Comparison of ENCODE assay signal across 25 cellular contexts in genomic region chr16:55391760-55392375, GRCh38.
A peak's percentile ranks its signal among the peaks of the same experiment; 100 is the strongest.
DNase-seq lines count a peak whose midpoint lies in the region; ATAC-seq and TF ChIP-seq lines count a peak whose summit lies in the region.
"Had no signal": no experiment of that assay in that cellular context is flagged by ENCODE, and none has a peak within 500 bp of the region (broad histone marks: within the 10 kb centered on the region; RNA-seq: fewer than 3 reads in every experiment).

No MANE protein-coding gene starts in this region.

- H3K4me1 ChIP-seq in left ventricle myocardium inferior, result peaks cover 37% of the 10 kb centered on the region

- H3K4me2 ChIP-seq in neural cell (ENCODE audit: low read length), result no peak overlapping the region

- H3K27ac ChIP-seq in left ventricle myocardium inferior (replicated peaks) (peak overlapping the region; percentile 86), caudate nucleus (ENCODE audit: low read depth, low read length) (peak overlapping the region; percentile 65), neural cell (ENCODE audit: low read length) (peak overlapping the region; percentile 35)
- H3K27ac ChIP-seq: C4-2B, GM23248, SJCRH30 had no signal

- intact Hi-C loops in left ventricle myocardium inferior (cut with micrococcal nuclease), result no loop called here
- intact Hi-C loops in left ventricle myocardium superior (cut with micrococcal nuclease), result no loop called here
- intact Hi-C loops in posterior vena cava (cut with DNase I), result no loop called here

- no peak overlapping the region for H3K9ac ChIP-seq in neural cell (ENCODE audit: low read length)
- H3K9ac ChIP-seq: GM23248 had no signal

- no peaks in the 10 kb centered on the region for H3K36me3 ChIP-seq in left ventricle myocardium inferior
- no peaks in the 10 kb centered on the region for H3K36me3 ChIP-seq in neural cell (ENCODE audit: insufficient read depth, low read length)
- H3K36me3 ChIP-seq: MG63, SJCRH30 had no signal

- H3K4me3 ChIP-seq in left ventricle myocardium inferior, result no peak overlapping the region
- peak overlapping the region; percentile 47 for H3K4me3 ChIP-seq in neural cell (ENCODE audit: low read length)
- H3K4me3 ChIP-seq: GM23248, MG63, SJCRH30 had no signal

- no peaks in the 10 kb centered on the region for H3K9me3 ChIP-seq in left ventricle myocardium inferior (replicated peaks)
- no peaks in the 10 kb centered on the region for H3K9me3 ChIP-seq in neural cell (ENCODE audit: low read length)
- H3K9me3 ChIP-seq: MG63, SJCRH30 had no signal

- DNase-seq in left ventricle myocardium inferior (no peak), left ventricle myocardium superior (no peak), caudate nucleus (lab: John Stamatoyannopoulos, UW) (no peak), mucosa of gallbladder (ENCODE audit: low spot score) (no peak), posterior vena cava (ENCODE audit: low spot score) (no peak), GM13976 (ENCODE audit: low spot score) (no peak), HT-29 (ENCODE audit: low spot score) (no peak)
- DNase-seq: Calu3; CD8-positive, alpha-beta memory T cell; DMS153; GM23248; HCEC 1CT; Kasumi-1; MG63; NCI-H1092 treated with DMSO at 0.1 percent for 48 hours; NCI-H1436 treated with DMSO at 0.1 percent for 48 hours; NCI-H1930; NCI-H2227 treated with DMSO at 0.1 percent for 48 hours; NCI-H510A; NCI-H748 treated with DMSO at 0.1 percent for 48 hours; NK-92 treated with Interleukin-12 subunit alpha and Interleukin-12 subunit beta, amount 100 ng/mL, for 24 hours; SJCRH30 had no signal

- no peak for TF ChIP-seq EP300 in neural cell (conservative IDR thresholded peaks at IDR 0.05; ENCODE audit: poor library complexity, severe bottlenecking)

- no peaks in the 10 kb centered on the region for H3K79me2 ChIP-seq in neural cell (replicated peaks; ENCODE audit: insufficient read depth, low read length)

- no peaks in the 10 kb centered on the region for H3K27me3 ChIP-seq in left ventricle myocardium inferior (ENCODE audit: low read depth)
- H3K27me3 ChIP-seq in neural cell (ENCODE audit: insufficient read depth, low read depth, low read length), result no peaks in the 10 kb centered on the region
- H3K27me3 ChIP-seq: MG63, SJCRH30 had no signal

- H4K20me1 ChIP-seq in neural cell (ENCODE audit: insufficient read depth), result no peaks in the 10 kb centered on the region

- TF ChIP-seq RAD21 in neural cell (conservative IDR thresholded peaks at IDR 0.05), result no peak

- in situ Hi-C loops in GM13976 (cut with MboI; ENCODE audit: low sequenced_read_pairs, unreplicated experiment), result no loop called here

- ATAC-seq in left ventricle myocardium superior, result no peak
- ATAC-seq: Panc1 had no signal

- peaks cover 3% of the 10 kb centered on the region for H3F3A ChIP-seq in neural cell (ENCODE audit: insufficient read depth, low read length, poor library complexity, severe bottlenecking)

- no peaks in the 10 kb centered on the region for H3K9me2 ChIP-seq in neural cell (ENCODE audit: insufficient read depth, low read length)

- TF ChIP-seq CTCF in left ventricle myocardium inferior (IDR thresholded peaks at IDR 0.05; ENCODE audit: borderline replicate concordance), result no peak
- TF ChIP-seq CTCF in neural cell (IDR thresholded peaks at IDR 0.05; ENCODE audit: poor library complexity, severe bottlenecking), result no peak
- TF ChIP-seq CTCF in GM13976 (IDR thresholded peaks at IDR 0.05; ENCODE audit: borderline replicate concordance, control extremely low read depth, extremely low read depth, insufficient read depth, missing control alignments), result no peak

- no peak overlapping the region for H2AFZ ChIP-seq in neural cell (ENCODE audit: low read depth, low read length)
- H2AFZ ChIP-seq: GM23248 had no signal

TF ChIP-seq in neural cell, 6 proteins besides CTCF, POLR2A, EP300 and RAD21:
- no peak for TF ChIP-seq EZH2 (IDR thresholded peaks at IDR 0.05; ENCODE audit: borderline replicate concordance, insufficient read depth, low read length, poor library complexity, severe bottlenecking)
- no peak for TF ChIP-seq TAF1 (IDR thresholded peaks at IDR 0.05; ENCODE audit: low read depth)
- TF ChIP-seq SMC3 (conservative IDR thresholded peaks at IDR 0.05; ENCODE audit: poor library complexity), result no peak
- TF ChIP-seq REST (IDR thresholded peaks at IDR 0.05; ENCODE audit: borderline replicate concordance), result no peak
- no peak for TF ChIP-seq MXI1 (conservative IDR thresholded peaks at IDR 0.05; ENCODE audit: poor library complexity, severe bottlenecking)
- no peak for TF ChIP-seq POLR2AphosphoS5 (IDR thresholded peaks at IDR 0.05)

Comparison
In these comparisons a context has a peak if more than half of its experiments do, and no peak if none do; other contexts are left out.
1. H3K27ac ChIP-seq: peak in every context shown above with its lines; median percentile 86 in left ventricle myocardium inferior; 65 in caudate nucleus; 35 in neural cell.